Comparison of ENCODE assay signal across 13 cellular contexts in the genomic region with DNA sequence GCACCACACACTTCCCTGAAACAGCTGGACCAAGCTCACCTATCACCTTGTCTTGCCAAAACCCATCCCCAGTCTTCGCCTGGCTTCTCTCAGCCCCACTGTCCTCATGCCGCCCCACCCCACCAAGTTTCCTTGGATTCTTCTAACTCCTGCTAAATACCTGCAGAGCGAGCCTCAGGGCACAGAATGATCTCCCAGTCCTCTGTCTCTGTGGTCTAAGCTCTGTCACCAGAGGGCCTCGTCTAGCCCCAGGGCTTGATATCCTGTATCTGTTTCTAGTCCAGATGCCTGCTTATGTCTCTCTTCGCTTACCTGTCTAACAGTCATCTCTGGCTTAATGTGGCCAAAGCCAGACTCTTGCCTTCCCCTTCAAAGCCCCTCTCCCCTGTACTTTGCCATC. TPM values are rescaled to one million over a fixed set of nuclear protein-coding genes. Genes with fewer than 3 reads are reported as not detected.
A peak's percentile ranks its signal among the peaks of the same experiment; 100 is the strongest.
DNase-seq lines count a peak whose midpoint lies in the region; ATAC-seq, FAIRE-seq and TF ChIP-seq lines count a peak whose summit lies in the region.
"Had no signal": no experiment of that assay in that cellular context is flagged by ENCODE, and none has a peak within 500 bp of the region (broad histone marks: within the 10 kb centered on the region; RNA-seq: fewer than 3 reads in every experiment).

No MANE protein-coding gene starts in this region.

- peak overlapping the region in 1 of 2 experiments; percentile 57; a peak in 1 of 4 replicates for H3K9ac ChIP-seq in K562 (ENCODE audit: insufficient read depth in 1 of 2, low read depth in 2 of 2, low read length in 2 of 2)

- H3K36me3 Mint-ChIP-seq in Caco-2 (ENCODE audit: insufficient read depth, unreplicated experiment): peaks cover 65% of the 10 kb centered on the region
- H3K36me3 Mint-ChIP-seq in neural crest cell (ENCODE audit: low read depth): peaks cover 24% of the 10 kb centered on the region

- TF ChIP-seq CTCF in Caco-2 (IDR thresholded peaks at IDR 0.05; ENCODE audit: insufficient read depth in 1 of 2, low read depth in 1 of 2, low read length in 1 of 2, severe bottlenecking in 1 of 2, unreplicated experiment in 1 of 2) (peak in 1 of 2 experiments; percentile 15), K562 (IDR thresholded peaks at IDR 0.05 in 2 of 3, conservative IDR thresholded peaks at IDR 0.05 in 1 of 3; ENCODE audit: insufficient read depth in 2 of 3, low read depth in 1 of 3, low read length in 3 of 3) (peak in 2 of 3 experiments; percentile 18 to 27; a peak in 3 of 6 replicates), neural crest cell (conservative IDR thresholded peaks at IDR 0.05) (no peak)

- H3K27me3 ChIP-seq in Caco-2 (replicated peaks; ENCODE audit: control insufficient read depth, insufficient read depth, low read length) (no peaks in the 10 kb centered on the region), K562 (ENCODE audit: control insufficient read depth in 2 of 2, insufficient read depth in 2 of 2, low read length in 2 of 2) (no peaks in the 10 kb centered on the region)
- H3K27me3 ChIP-seq: MG63 had no signal

- peaks cover 41% of the 10 kb centered on the region for H3K9me1 ChIP-seq in K562 (ENCODE audit: control insufficient read depth, insufficient read depth, low read length)

- BruUV-seq in Caco-2 (replicated peaks; lab: Mats Ljungman, UMichigan): no TSS peak
- BruUV-seq in K562 (replicated peaks; lab: Mats Ljungman, UMichigan): no TSS peak

- TF ChIP-seq RAD21 in K562 (CRISPR knock-in tag; conservative IDR thresholded peaks at IDR 0.05 in 1 of 2, IDR thresholded peaks at IDR 0.05 in 1 of 2): peak in 1 of 2 experiments; percentile 41; a peak in 2 of 4 replicates

- H3K4me3 ChIP-seq in Caco-2 (ENCODE audit: low read depth, low read length) (no peak overlapping the region), K562 (no peak overlapping the region)
- H3K4me3 ChIP-seq: MG63 had no signal

- no peak for FAIRE-seq in K562 (lab: Jason Lieb, UNC)

- peak; percentile 64 to 77 for DNase-seq in Caco-2
- peak in 1 of 4 experiments; percentile 16 for DNase-seq in K562 (ENCODE audit: extremely low read depth in 1 of 4, low spot score in 3 of 4)
- DNase-seq in neural crest cell (ENCODE audit: low read depth, low spot score): no peak
- no peak for DNase-seq in iPS-NIHi7 (ENCODE audit: extremely low spot score)
- no peak for DNase-seq in NCI-H2196 (lab: John Stamatoyannopoulos, UW; ENCODE audit: unreplicated experiment)
- no peak for DNase-seq in DMS153 (lab: John Stamatoyannopoulos, UW)
- DNase-seq: activated gamma-delta T cell; MG63; NCI-H526 treated with DMSO at 0.1 percent for 48 hours; occipital lobe; stimulated activated CD4-positive, alpha-beta T cell treated with anti-CD3 and anti-CD28 coated beads, Interleukin-4, amount 100 ng/mL, for 1 hour had no signal

- no peak for TF ChIP-seq EP300 in K562 (IDR thresholded peaks at IDR 0.05; ENCODE audit: low read length)

- H2AFZ ChIP-seq in K562 (ENCODE audit: low read depth, low read length): no peak overlapping the region

- H3K9me3 ChIP-seq in Caco-2 (no peaks in the 10 kb centered on the region), KOPT-K1 (ENCODE audit: insufficient read depth, low read length, poor library complexity, severe bottlenecking) (peaks cover 11% of the 10 kb centered on the region), K562 (replicated peaks; ENCODE audit: control insufficient read depth, insufficient read depth, low read depth, low read length) (no peaks in the 10 kb centered on the region)
- H3K9me3 ChIP-seq: MG63 had no signal

- no peaks in the 10 kb centered on the region for H3K9me3 Mint-ChIP-seq in Caco-2 (ENCODE audit: unreplicated experiment)
- peaks cover 5% of the 10 kb centered on the region for H3K9me3 Mint-ChIP-seq in neural crest cell

- H3K4me2 ChIP-seq in K562 (ENCODE audit: insufficient read depth, low read length): no peak overlapping the region

- no peaks in the 10 kb centered on the region for H3K27me3 Mint-ChIP-seq in Caco-2 (ENCODE audit: insufficient read depth, unreplicated experiment)
- no peaks in the 10 kb centered on the region for H3K27me3 Mint-ChIP-seq in neural crest cell (ENCODE audit: low read depth)

- in situ Hi-C loops in K562 (cut with MboI): no loop called here

- intact Hi-C loops in Caco-2 (cut with micrococcal nuclease; ENCODE audit: unreplicated experiment) (no loop called here), K562 (cut with micrococcal nuclease) (no loop called here)

- CTCF ChIA-PET in Caco-2 (lab: Charles Lee): interaction anchor here (0.8 to 2.4 kb wide), 7 partner anchors 8 to 57 kb away, joined by 3 to 15 read pairs (median 5); a partner anchor contains a TSS
- CTCF ChIA-PET in K562 (lab: Yijun Ruan, JAX; ENCODE audit: low intra/inter-chr PET ratio): no interaction called here

- 85% methylated on average over 5 of the region's 5 CpGs for WGBS in K562 (ENCODE audit: insufficient coverage, low coverage, missing lambda C conversion rate)

- peak overlapping the region; percentile 70 for H3K27ac Mint-ChIP-seq in Caco-2 (ENCODE audit: unreplicated experiment)
- peak overlapping the region; percentile 83 for H3K27ac Mint-ChIP-seq in neural crest cell (ENCODE audit: unreplicated experiment)

- peak; percentile 28; the same call in 2 of the 3 replicates for ATAC-seq in K562
- ATAC-seq in HG02571 (IDR thresholded peaks at IDR 0.05; ENCODE audit: unreplicated experiment): no peak

- H3K27ac ChIP-seq in KOPT-K1 (ENCODE audit: low read depth, low read length, poor library complexity, severe bottlenecking) (peak overlapping the region; percentile 39), K562 (ENCODE audit: extremely low read depth, low read depth, low read length) (no peak overlapping the region)

- H3K36me3 ChIP-seq in Caco-2 (ENCODE audit: control insufficient read depth, insufficient read depth, low read length) (peaks cover 1% of the 10 kb centered on the region), KOPT-K1 (ENCODE audit: insufficient read depth, low read length) (peaks cover 78% of the 10 kb centered on the region), K562 (ENCODE audit: control insufficient read depth, insufficient read depth, low read length) (peaks cover 72% of the 10 kb centered on the region)

- H3K4me3 Mint-ChIP-seq in Caco-2 (ENCODE audit: unreplicated experiment) (peak overlapping the region; percentile 39), neural crest cell (no peak overlapping the region)

- peaks cover 46% of the 10 kb centered on the region for H3K4me1 Mint-ChIP-seq in Caco-2 (ENCODE audit: low read depth, unreplicated experiment)
- H3K4me1 Mint-ChIP-seq in neural crest cell: peaks cover 8% of the 10 kb centered on the region

- TF ChIP-seq POLR2A in K562 (conservative IDR thresholded peaks at IDR 0.05): no peak

- POLR2A ChIA-PET in Caco-2 (lab: Charles Lee): interaction anchor here (0.5 kb wide), 1 partner anchor 949 kb away, joined by 3 read pairs; no protein-coding TSS in a partner anchor
- POLR2A ChIA-PET in K562 (lab: Yijun Ruan, JAX): interaction anchor here (0.6 to 6.2 kb wide), 9 partner anchors 9 to 554 kb away, joined by 3 to 55 read pairs (median 4); a partner anchor contains a TSS

- peaks cover 66% of the 10 kb centered on the region for H3K4me1 ChIP-seq in Caco-2
- peaks cover 38 to 39% of the 10 kb centered on the region in 2 experiments for H3K4me1 ChIP-seq in K562 (replicated peaks in 1 of 2; ENCODE audit: control insufficient read depth in 2 of 2, insufficient read depth in 2 of 2, low read length in 2 of 2)

- H3K79me2 ChIP-seq in K562 (ENCODE audit: control insufficient read depth, insufficient read depth, low read length): peaks cover 86% of the 10 kb centered on the region

- H4K20me1 ChIP-seq in K562 (replicated peaks; ENCODE audit: control insufficient read depth, insufficient read depth, low read length): peaks cover 75% of the 10 kb centered on the region

RNA-seq across cellular contexts. Expression of a gene that starts 9.7 kb away (rescaled TPM):
- 52.7 and 60.8 TPM in 2 replicates for total RNA-seq in Caco-2 (2022)
- total RNA-seq in K562 (2011; cell fraction: chromatin; rRNA removed; ENCODE audit: low replicate concordance): 140 and 232 TPM in 2 replicates
- 143 and 148 TPM in 2 replicates for total RNA-seq in K562 (2011; cell fraction: nucleolus; rRNA removed)
- 188 and 262 TPM in 2 replicates for total RNA-seq in K562 (2011; cell fraction: nucleoplasm; rRNA removed)
- 99.0 and 101 TPM in 2 replicates for total RNA-seq in K562 (2014; rRNA removed)
- 44.4 and 63.0 TPM in 2 replicates for total RNA-seq in K562 (2014; rRNA removed; fragmentation: Illumina TruSeq; extraction: Trizol)
- total RNA-seq in K562 (2015; rRNA removed; fragmentation: Illumina TruSeq; extraction: Trizol): 104 and 115 TPM in 2 replicates
- 75.2 and 86.9 TPM in 2 replicates for total RNA-seq in K562 (2021)
- polyA plus RNA-seq in K562 (2011; rRNA removed): 47.8 and 54.0 TPM in 2 replicates
- polyA plus RNA-seq in K562 (2011; cell fraction: cytosol; rRNA removed): 53.0 and 53.5 TPM in 2 replicates
- 82.0 and 85.3 TPM in 2 replicates for polyA plus RNA-seq in K562 (2011; cell fraction: nucleus; rRNA removed)
- polyA plus RNA-seq in K562 (2012): 77.1 and 114 TPM in 2 replicates
- polyA plus RNA-seq in K562 (2014; fragmentation: Illumina TruSeq; extraction: Trizol): 105 and 127 TPM in 2 replicates
- 10 to 100 TPM in 1 of 2 experiments, 1 to 10 TPM in 1; 8.9 to 20.9 TPM for polyA plus RNA-seq in K562 (2014; fragmentation: Nextera tagmentation; extraction: Ambion mirVana)
- 100 and 201 TPM in 2 replicates for polyA plus RNA-seq in K562 (2014; rRNA removed)
- 50.3 and 53.4 TPM in 2 replicates for polyA minus RNA-seq in K562 (2011; rRNA and poly(A)+ RNA removed)
- 17.4 and 21.1 TPM in 2 replicates for polyA minus RNA-seq in K562 (2011; cell fraction: cytosol; rRNA and poly(A)+ RNA removed)
- 81.3 and 87.3 TPM in 2 replicates for polyA minus RNA-seq in K562 (2011; cell fraction: nucleus; rRNA and poly(A)+ RNA removed)
- total RNA-seq in neural crest cell: 53.2 and 54.3 TPM in 2 replicates

RNA-seq across cellular contexts. Expression of a gene that starts 12.7 kb away (rescaled TPM):
- total RNA-seq in Caco-2 (2022) (62.4 and 76.9 TPM in 2 replicates), K562 (2014; rRNA removed) (41.3 and 45.2 TPM in 2 replicates), K562 (2014; rRNA removed; fragmentation: Illumina TruSeq; extraction: Trizol) (12.3 and 16.0 TPM in 2 replicates), K562 (2015; rRNA removed; fragmentation: Illumina TruSeq; extraction: Trizol) (23.7 and 23.9 TPM in 2 replicates), K562 (2021) (89.3 and 114 TPM in 2 replicates), neural crest cell (24.6 and 25.2 TPM in 2 replicates)
- total RNA-seq in K562 (2011; cell fraction: chromatin; rRNA removed; ENCODE audit: low replicate concordance): 322 and 1,090 TPM in 2 replicates
- 555 and 597 TPM in 2 replicates for total RNA-seq in K562 (2011; cell fraction: nucleolus; rRNA removed)
- total RNA-seq in K562 (2011; cell fraction: nucleoplasm; rRNA removed): 365 and 370 TPM in 2 replicates
- polyA plus RNA-seq in K562 (2011; rRNA removed) (29.6 and 50.4 TPM in 2 replicates), K562 (2014; fragmentation: Illumina TruSeq; extraction: Trizol) (46.4 and 62.1 TPM in 2 replicates), K562 (2014; fragmentation: Nextera tagmentation; extraction: Ambion mirVana) (under 1 TPM; 0.06 to 0.24 TPM), K562 (2014; rRNA removed) (67.5 and 85.5 TPM in 2 replicates)
- 25.6 and 45.5 TPM in 2 replicates for polyA plus RNA-seq in K562 (2011; cell fraction: cytosol; rRNA removed)
- 557 and 843 TPM in 2 replicates for polyA plus RNA-seq in K562 (2011; cell fraction: nucleus; rRNA removed)
- polyA plus RNA-seq in K562 (2012): 66.4 and 174 TPM in 2 replicates
- 8.6 and 16.8 TPM in 2 replicates for polyA minus RNA-seq in K562 (2011; rRNA and poly(A)+ RNA removed)
- 23.5 and 26.4 TPM in 2 replicates for polyA minus RNA-seq in K562 (2011; cell fraction: cytosol; rRNA and poly(A)+ RNA removed)
- 104 and 118 TPM in 2 replicates for polyA minus RNA-seq in K562 (2011; cell fraction: nucleus; rRNA and poly(A)+ RNA removed)

Comparison
In these comparisons a context has a peak if more than half of its experiments do, and no peak if none do; other contexts are left out.
1. DNase-seq: peak in Caco-2 (2 of 2); none in neural crest cell (single experiment), iPS-NIHi7 (single experiment), NCI-H2196 (single experiment) and DMS153 (single experiment).